ENCODE assay signal across 23 cellular contexts in genomic region chr1:204335085-204335484, GRCh38. TPM values are rescaled to one million over a fixed set of nuclear protein-coding genes. Genes with fewer than 3 reads are reported as not detected.
DNase-seq lines count a peak whose midpoint lies in the region; TF ChIP-seq lines count a peak whose summit lies in the region.
"Had no signal": no experiment of that assay in that cellular context is flagged by ENCODE, and none has a peak within 500 bp of the region (broad histone marks: within the 10 kb centered on the region; RNA-seq: fewer than 3 reads in every experiment).

No MANE protein-coding gene starts in this region.

- no peak for TF ChIP-seq CTCF in fibroblast of pulmonary artery (IDR thresholded peaks at IDR 0.05; ENCODE audit: low read length, missing control alignments)

- no peak overlapping the region for H3K4me3 ChIP-seq in MG63
- H3K4me3 ChIP-seq in SJSA1: no peak overlapping the region
- no peak overlapping the region for H3K4me3 ChIP-seq in fibroblast of pulmonary artery (replicated peaks; ENCODE audit: low read depth, low read length)
- H3K4me3 ChIP-seq: lower lobe of right lung, thoracic aorta had no signal

- H3K27me3 ChIP-seq in MG63: no peaks in the 10 kb centered on the region
- H3K27me3 ChIP-seq in SJSA1 (replicated peaks): no peaks in the 10 kb centered on the region

- H3K36me3 ChIP-seq in MG63 (no peaks in the 10 kb centered on the region), SJSA1 (no peaks in the 10 kb centered on the region)
- H3K36me3 ChIP-seq: lower lobe of right lung, thoracic aorta had no signal

- DNase-seq in Daoy (ENCODE audit: low read depth) (peak; percentile 63), MG63 (peak; percentile 16), SJSA1 (ENCODE audit: low read depth in 1 of 2, low spot score in 2 of 2) (peak; percentile 53 to 57), fibroblast of pulmonary artery (ENCODE audit: low read depth) (peak; percentile 27), NOMO-1 (lab: John Stamatoyannopoulos, UW; ENCODE audit: unreplicated experiment in 2 of 2) (no peak), HCEC 1CT (no peak)
- no peak for DNase-seq in activated naive CD4-positive, alpha-beta T cell (lab: John Stamatoyannopoulos, UW)
- DNase-seq: activated CD4-positive, alpha-beta T cell treated with anti-CD3 and anti-CD28 coated beads for 36 hours; activated gamma-delta T cell; C1 segment of cervical spinal cord; Caco-2; cortex of kidney; DND-41; H9; KBM-7; lower lobe of right lung; MM.1S; NCI-H146; posterior cingulate gyrus; stimulated activated CD4-positive, alpha-beta T cell treated with anti-CD3 and anti-CD28 coated beads, Interleukin-4, amount 100 ng/mL, for 4 hours; stimulated activated naive CD8-positive, alpha-beta T cell treated with anti-CD3 and anti-CD28 coated beads, Interleukin-15, Interleukin-2, amounts not matched to agents 100 U/mL and 50 U/mL, for 24 hours; T-helper 17 cell had no signal

- H3K4me1 ChIP-seq in SJSA1 (replicated peaks): peaks cover 53% of the 10 kb centered on the region
- H3K4me1 ChIP-seq: Caco-2, lower lobe of right lung had no signal

- H3K9me3 ChIP-seq in MG63: no peaks in the 10 kb centered on the region
- no peaks in the 10 kb centered on the region for H3K9me3 ChIP-seq in SJSA1 (replicated peaks)
- H3K9me3 ChIP-seq: Caco-2, lower lobe of right lung, thoracic aorta had no signal

- H3K27ac ChIP-seq in SJSA1: peak overlapping the region; percentile 50
- H3K27ac ChIP-seq: lower lobe of right lung, thoracic aorta had no signal

RNA-seq across cellular contexts. Expression of gene PLEKHA6, which starts 24.6 kb away (rescaled TPM):
- total RNA-seq in Daoy (2014; rRNA removed; shearing (Covaris generic)): 0.29 and 0.83 TPM in 2 replicates
- not detected in 2 replicates for total RNA-seq in MG63 (2014; rRNA removed; shearing (Covaris generic); ENCODE audit: low replicate concordance)
- 0.16 and 0.76 TPM in 2 replicates for total RNA-seq in SJSA1 (2014; rRNA removed; shearing (Covaris generic))

Comparison
In these comparisons a context has a peak if more than half of its experiments do, and no peak if none do; other contexts are left out.
1. DNase-seq: peak in Daoy (single experiment), MG63 (single experiment), SJSA1 (2 of 2) and fibroblast of pulmonary artery (single experiment); none in NOMO-1 (0 of 2), HCEC 1CT (single experiment) and activated naive CD4-positive, alpha-beta T cell (0 of 4).